Comparison of ENCODE assay signal across 13 cellular contexts in genomic region chr13:97205971-97206370, GRCh38. TPM values are rescaled to one million over a fixed set of nuclear protein-coding genes. Genes with fewer than 3 reads are reported as not detected.
DNase-seq lines count a peak whose midpoint lies in the region; ATAC-seq and TF ChIP-seq lines count a peak whose summit lies in the region.
"Had no signal": no experiment of that assay in that cellular context is flagged by ENCODE, and none has a peak within 500 bp of the region (broad histone marks: within the 10 kb centered on the region; RNA-seq: fewer than 3 reads in every experiment).

No MANE protein-coding gene starts in this region.

- in situ Hi-C loops in brain microvascular endothelial cell (cut with HindIII; ENCODE audit: low pct_ligation_motif_present, low sequenced_read_pairs): loop anchor here (25.0 kb wide), 1 partner anchor 156 kb away; no protein-coding TSS in a partner anchor

- DNase-seq in COLO829 (ENCODE audit: low spot score) (peak; percentile 90), M059J (ENCODE audit: low read depth) (peak; percentile 63), brain microvascular endothelial cell (peak; percentile 88), mesothelial cell of epicardium (ENCODE audit: low spot score in 2 of 2, unreplicated experiment in 2 of 2) (no peak), DMS53 treated with DMSO at 0.1 percent for 48 hours (lab: John Stamatoyannopoulos, UW; ENCODE audit: unreplicated experiment) (no peak), H7 (no peak)
- DNase-seq: activated CD8-positive, alpha-beta memory T cell treated with anti-CD3 and anti-CD28 coated beads for 24 hours; NCI-H1105 treated with DMSO at 0.1 percent for 48 hours; stimulated activated CD4-positive, alpha-beta T cell treated with anti-CD3 and anti-CD28 coated beads, Interleukin-1b, Interleukin-23, amount 100 ng/mL, for 48 hours had no signal

- H3K27me3 Mint-ChIP-seq in mesothelial cell of epicardium (ENCODE audit: low read depth): no peaks in the 10 kb centered on the region
- H3K27me3 Mint-ChIP-seq: activated naive CD4-positive, alpha-beta T cell treated with anti-CD3 and anti-CD28 coated beads, Interleukin-2, amount 50 U/mL, for 24 hours had no signal

- H3K4me3 ChIP-seq in brain microvascular endothelial cell (ENCODE audit: low read depth, low read length) (no peak overlapping the region), H7 (ENCODE audit: insufficient read depth, low read depth, low read length) (no peak overlapping the region)
- H3K4me3 ChIP-seq: BLaER1 had no signal

- peaks cover 19% of the 10 kb centered on the region for H3K4me1 Mint-ChIP-seq in mesothelial cell of epicardium

- peak overlapping the region; percentile 79 for H3K27ac ChIP-seq in brain microvascular endothelial cell
- H3K27ac ChIP-seq: BLaER1 had no signal

- TF ChIP-seq CTCF in brain microvascular endothelial cell (IDR thresholded peaks at IDR 0.05; ENCODE audit: low read depth, low read length, missing control alignments) (no peak), mesothelial cell of epicardium (IDR thresholded peaks at IDR 0.05; ENCODE audit: unreplicated experiment) (no peak)

- H3K27me3 ChIP-seq in brain microvascular endothelial cell (replicated peaks) (no peaks in the 10 kb centered on the region), H7 (ENCODE audit: control insufficient read depth, insufficient read depth, low read length) (no peaks in the 10 kb centered on the region)
- H3K27me3 ChIP-seq: BLaER1 had no signal

- H3K9me3 Mint-ChIP-seq in mesothelial cell of epicardium: peaks cover 17% of the 10 kb centered on the region
- H3K9me3 Mint-ChIP-seq: activated naive CD4-positive, alpha-beta T cell treated with anti-CD3 and anti-CD28 coated beads, Interleukin-2, amount 50 U/mL, for 24 hours had no signal

- no peak for ATAC-seq in GM19351 (IDR thresholded peaks at IDR 0.05; ENCODE audit: unreplicated experiment)
- no peak for ATAC-seq in HG03045 (IDR thresholded peaks at IDR 0.05; ENCODE audit: unreplicated experiment)

- H3K36me3 ChIP-seq in brain microvascular endothelial cell (replicated peaks) (no peaks in the 10 kb centered on the region), H7 (replicated peaks; ENCODE audit: control insufficient read depth, insufficient read depth, low read length) (no peaks in the 10 kb centered on the region)
- H3K36me3 ChIP-seq: BLaER1 had no signal

- no peak overlapping the region for H3K4me3 Mint-ChIP-seq in mesothelial cell of epicardium
- H3K4me3 Mint-ChIP-seq: activated naive CD4-positive, alpha-beta T cell treated with anti-CD3 and anti-CD28 coated beads, Interleukin-2, amount 50 U/mL, for 24 hours had no signal

- H3K27ac Mint-ChIP-seq in mesothelial cell of epicardium: peak overlapping the region; percentile 79
- H3K27ac Mint-ChIP-seq: activated naive CD4-positive, alpha-beta T cell treated with anti-CD3 and anti-CD28 coated beads, Interleukin-2, amount 50 U/mL, for 24 hours had no signal

- peaks cover 9% of the 10 kb centered on the region for H3K36me3 Mint-ChIP-seq in mesothelial cell of epicardium
- H3K36me3 Mint-ChIP-seq: activated naive CD4-positive, alpha-beta T cell treated with anti-CD3 and anti-CD28 coated beads, Interleukin-2, amount 50 U/mL, for 24 hours had no signal

RNA-seq across cellular contexts. Expression of gene MBNL2, which starts 16.2 kb away (rescaled TPM):
- 57.2 and 72.8 TPM in 2 replicates for total RNA-seq in M059J (2014; rRNA removed; shearing (Covaris generic))
- total RNA-seq in mesothelial cell of epicardium: 71.8 to 78.9 TPM (median 76.9 TPM) in 3 replicates
- total RNA-seq in H7 (2014; rRNA removed; shearing (Covaris generic)): 0.37 and 1.0 TPM in 2 replicates

Comparison
In these comparisons a context has a peak if more than half of its experiments do, and no peak if none do; other contexts are left out.
1. DNase-seq: peak in COLO829 (single experiment), M059J (single experiment) and brain microvascular endothelial cell (single experiment); none in mesothelial cell of epicardium (0 of 2), DMS53 treated with DMSO at 0.1 percent for 48 hours (single experiment) and H7 (single experiment).
2. RNA of gene MBNL2, which starts 16.2 kb away (total RNA-seq): 57.2 to 72.8 TPM in M059J and 71.8 to 78.9 TPM in mesothelial cell of epicardium; 0.37 to 1.0 TPM in H7; every median in the first group is over 10 times any median in the second.